1 cellular context compared by ENCODE assay signal in genomic region chr3:104564045-104564643, GRCh38.
TF ChIP-seq lines count a peak whose summit lies in the region.

No MANE protein-coding gene starts in this region.

TF ChIP-seq in WTC11, 78 proteins besides CTCF, POLR2A, EP300 and RAD21 (continued from another document):
- TF ChIP-seq ZMAT4 (CRISPR knock-in tag; IDR thresholded peaks at IDR 0.05) = no peak
- TF ChIP-seq MAX (CRISPR knock-in tag; IDR thresholded peaks at IDR 0.05) = no peak
- no peak for TF ChIP-seq PREB (CRISPR knock-in tag; IDR thresholded peaks at IDR 0.05; ENCODE audit: borderline replicate concordance)
- no peak for TF ChIP-seq ZNF423 (CRISPR knock-in tag; IDR thresholded peaks at IDR 0.05)
